ENCODE assay signal across 35 cellular contexts in genomic region chr11:111548542-111548941, GRCh38. TPM values are rescaled to one million over a fixed set of nuclear protein-coding genes. Genes with fewer than 3 reads are reported as not detected.
"Had no signal": no experiment of that assay in that cellular context is flagged by ENCODE, and none has a peak within 500 bp of the region (broad histone marks: within the 10 kb centered on the region; RNA-seq: fewer than 3 reads in every experiment).

No MANE protein-coding gene starts in this region.

- H3K9me3 ChIP-seq: heart left ventricle, neutrophil, pancreas, prostate gland, right atrium auricular region, spleen, uterus had no signal

- H3K4me1 ChIP-seq: foreskin keratinocyte, heart left ventricle, pancreas, prostate gland, right atrium auricular region, spleen, uterus had no signal

- ATAC-seq: effector memory CD8-positive, alpha-beta T cell; foreskin keratinocyte; heart left ventricle; left colon; pancreas; stimulated activated naive CD8-positive, alpha-beta T cell treated with anti-CD3 and anti-CD28 coated beads, Interleukin-15, amount 100 ng/mL, for 72 hours had no signal

- DNase-seq: activated CD4-positive, alpha-beta memory T cell treated with anti-CD3 and anti-CD28 coated beads, Interleukin-2, amount 10 ng/mL, durations not matched to agents 7 days and 5 days; activated CD4-positive, alpha-beta T cell treated with anti-CD3 and anti-CD28 coated beads, Interleukin-2, amount 10 ng/mL, durations not matched to agents 24 days and 14 days; activated CD4-positive, CD25-positive, alpha-beta regulatory T cell treated with anti-CD3 and anti-CD28 coated beads, Interleukin-2, amount 50 U/mL, for 72 hours; activated CD8-positive, alpha-beta memory T cell treated with anti-CD3 and anti-CD28 coated beads, Interleukin-2, amount 50 U/mL, for 48 hours; activated gamma-delta T cell; activated naive CD4-positive, alpha-beta T cell treated with anti-CD3 and anti-CD28 coated beads, Interleukin-2, amount 10 ng/mL, durations not matched to agents 7 days and 5 days; activated naive CD8-positive, alpha-beta T cell treated with anti-CD3 and anti-CD28 coated beads, Interleukin-2, amount 10 ng/mL, durations not matched to agents 7 days and 5 days; activated T-cell treated with anti-CD3 and anti-CD28 coated beads, Interleukin-2, amount 50 U/mL, for 24 hours; caudate nucleus; cortex of kidney; effector memory CD8-positive, alpha-beta T cell; foreskin keratinocyte; heart left ventricle; hypothalamus; immature natural killer cell; kidney; left colon; naive B cell; nephron progenitor cell; pancreas; spleen; stimulated activated CD4-positive, alpha-beta T cell treated with anti-CD3 and anti-CD28 coated beads, Interleukin-2, amount 100 ng/mL, for 48 hours; stimulated activated naive CD8-positive, alpha-beta T cell treated with anti-CD3 and anti-CD28 coated beads, Interleukin-15, amount 100 ng/mL, for 72 hours; substantia nigra; T1000; uterus; WERI-Rb-1 had no signal

- H3K27ac Mint-ChIP-seq: activated CD4-positive, alpha-beta memory T cell treated with anti-CD3 and anti-CD28 coated beads, Interleukin-2, amount 10 ng/mL, durations not matched to agents 7 days and 5 days; activated CD4-positive, alpha-beta T cell treated with anti-CD3 and anti-CD28 coated beads, Interleukin-2, amount 10 ng/mL, durations not matched to agents 24 days and 14 days; activated naive CD4-positive, alpha-beta T cell treated with anti-CD3 and anti-CD28 coated beads, Interleukin-2, amount 10 ng/mL, durations not matched to agents 7 days and 5 days; activated naive CD8-positive, alpha-beta T cell treated with anti-CD3 and anti-CD28 coated beads, Interleukin-2, amount 10 ng/mL, durations not matched to agents 7 days and 5 days; activated T-cell treated with anti-CD3 and anti-CD28 coated beads, Interleukin-2, amount 50 U/mL, for 24 hours; effector memory CD8-positive, alpha-beta T cell; immature natural killer cell; mesothelial cell of epicardium; naive B cell; nephron progenitor cell; stimulated activated naive CD8-positive, alpha-beta T cell treated with anti-CD3 and anti-CD28 coated beads, Interleukin-15, amount 100 ng/mL, for 72 hours; type B pancreatic cell had no signal

- H3K4me3 ChIP-seq: heart left ventricle, pancreas, prostate gland, right atrium auricular region, spleen, uterus had no signal

- H3K27me3 Mint-ChIP-seq: stimulated activated naive CD8-positive, alpha-beta T cell treated with anti-CD3 and anti-CD28 coated beads, Interleukin-15, amount 100 ng/mL, for 72 hours had no signal

- H3K27me3 ChIP-seq: foreskin keratinocyte, heart left ventricle, pancreas, right atrium auricular region, spleen, uterus had no signal

- H3K9me3 Mint-ChIP-seq: activated CD4-positive, alpha-beta memory T cell treated with anti-CD3 and anti-CD28 coated beads, Interleukin-2, amount 10 ng/mL, durations not matched to agents 7 days and 5 days; activated CD4-positive, alpha-beta T cell treated with anti-CD3 and anti-CD28 coated beads, Interleukin-2, amount 10 ng/mL, durations not matched to agents 24 days and 14 days; activated naive CD4-positive, alpha-beta T cell treated with anti-CD3 and anti-CD28 coated beads, Interleukin-2, amount 10 ng/mL, durations not matched to agents 7 days and 5 days; activated naive CD8-positive, alpha-beta T cell treated with anti-CD3 and anti-CD28 coated beads, Interleukin-2, amount 10 ng/mL, durations not matched to agents 7 days and 5 days; activated T-cell treated with anti-CD3 and anti-CD28 coated beads, Interleukin-2, amount 50 U/mL, for 24 hours; effector memory CD8-positive, alpha-beta T cell; immature natural killer cell; mesothelial cell of epicardium; naive B cell; nephron progenitor cell; stimulated activated naive CD8-positive, alpha-beta T cell treated with anti-CD3 and anti-CD28 coated beads, Interleukin-15, amount 100 ng/mL, for 72 hours; type B pancreatic cell had no signal

- H3K4me1 Mint-ChIP-seq: activated CD4-positive, alpha-beta memory T cell treated with anti-CD3 and anti-CD28 coated beads, Interleukin-2, amount 10 ng/mL, durations not matched to agents 7 days and 5 days; activated CD4-positive, alpha-beta T cell treated with anti-CD3 and anti-CD28 coated beads, Interleukin-2, amount 10 ng/mL, durations not matched to agents 24 days and 14 days; activated naive CD4-positive, alpha-beta T cell treated with anti-CD3 and anti-CD28 coated beads, Interleukin-2, amount 10 ng/mL, durations not matched to agents 7 days and 5 days; naive B cell had no signal

- H3K27ac ChIP-seq: foreskin keratinocyte, heart left ventricle, neutrophil, pancreas, prostate gland, right atrium auricular region, spleen, uterus, WERI-Rb-1 had no signal

- H3K4me3 Mint-ChIP-seq: activated CD4-positive, alpha-beta memory T cell treated with anti-CD3 and anti-CD28 coated beads, Interleukin-2, amount 10 ng/mL, durations not matched to agents 7 days and 5 days; activated CD4-positive, alpha-beta T cell treated with anti-CD3 and anti-CD28 coated beads, Interleukin-2, amount 10 ng/mL, durations not matched to agents 24 days and 14 days; activated naive CD4-positive, alpha-beta T cell treated with anti-CD3 and anti-CD28 coated beads, Interleukin-2, amount 10 ng/mL, durations not matched to agents 7 days and 5 days; activated naive CD8-positive, alpha-beta T cell treated with anti-CD3 and anti-CD28 coated beads, Interleukin-2, amount 10 ng/mL, durations not matched to agents 7 days and 5 days; activated T-cell treated with anti-CD3 and anti-CD28 coated beads, Interleukin-2, amount 50 U/mL, for 24 hours; effector memory CD8-positive, alpha-beta T cell; immature natural killer cell; mesothelial cell of epicardium; naive B cell; nephron progenitor cell; stimulated activated naive CD8-positive, alpha-beta T cell treated with anti-CD3 and anti-CD28 coated beads, Interleukin-15, amount 100 ng/mL, for 72 hours; type B pancreatic cell had no signal

- FAIRE-seq: kidney, pancreas had no signal

- H3K36me3 Mint-ChIP-seq: activated naive CD4-positive, alpha-beta T cell treated with anti-CD3 and anti-CD28 coated beads, Interleukin-2, amount 10 ng/mL, durations not matched to agents 7 days and 5 days; immature natural killer cell; naive B cell; type B pancreatic cell had no signal

- H3K36me3 ChIP-seq: neutrophil, pancreas, prostate gland, right atrium auricular region, uterus, WERI-Rb-1 had no signal

RNA-seq across cellular contexts. Expression of gene HOATZ, which starts 34.0 kb away (rescaled TPM):
- total RNA-seq: activated CD4-positive, alpha-beta memory T cell treated with anti-CD3 and anti-CD28 coated beads, Interleukin-2, amount 10 ng/mL, durations not matched to agents 7 days and 5 days; activated CD4-positive, alpha-beta T cell treated with anti-CD3 and anti-CD28 coated beads, Interleukin-2, amount 10 ng/mL, durations not matched to agents 24 days and 14 days; activated naive CD8-positive, alpha-beta T cell treated with anti-CD3 and anti-CD28 coated beads, Interleukin-2, amount 10 ng/mL, durations not matched to agents 7 days and 5 days; chondrocyte; foreskin keratinocyte; heart left ventricle; kidney; left colon; lower leg skin; mesothelial cell of epicardium; pancreas; right atrium auricular region; spleen had no signal
- polyA plus RNA-seq: esophagus, foreskin keratinocyte, heart left ventricle, immature natural killer cell, pancreas, spleen had no signal

RNA-seq across cellular contexts. Expression of gene BTG4, which starts 36.4 kb away (rescaled TPM):
- total RNA-seq: activated CD4-positive, alpha-beta memory T cell treated with anti-CD3 and anti-CD28 coated beads, Interleukin-2, amount 10 ng/mL, durations not matched to agents 7 days and 5 days; activated CD4-positive, alpha-beta T cell treated with anti-CD3 and anti-CD28 coated beads, Interleukin-2, amount 10 ng/mL, durations not matched to agents 24 days and 14 days; chondrocyte; heart left ventricle; kidney; left colon; lower leg skin; mesothelial cell of epicardium; pancreas; right atrium auricular region; spleen; uterus had no signal
- polyA plus RNA-seq: esophagus, heart left ventricle, immature natural killer cell, pancreas, spleen had no signal
